11 cellular contexts compared by ENCODE assay signal in genomic region chr12:93819048-93819491, GRCh38.
DNase-seq lines count a peak whose midpoint lies in the region; ATAC-seq, FAIRE-seq and TF ChIP-seq lines count a peak whose summit lies in the region.
"Had no signal": no experiment of that assay in that cellular context is flagged by ENCODE, and none has a peak within 500 bp of the region (broad histone marks: within the 10 kb centered on the region; RNA-seq: fewer than 3 reads in every experiment).

No MANE protein-coding gene starts in this region.

- intact Hi-C loops in K562 (cut with micrococcal nuclease): no loop called here
- intact Hi-C loops in right cardiac atrium (cut with DNase I): loop anchor here in 2 of 4 donors (10.0 kb wide), 1 partner anchor 76 kb away; no protein-coding TSS in a partner anchor
- intact Hi-C loops in prostate gland (cut with DNase I): loop anchor here (2.0 to 5.0 kb wide), 2 partner anchors 34 to 73 kb away; no protein-coding TSS in a partner anchor

- peaks cover 3 to 14% of the 10 kb centered on the region in 2 experiments; a peak in 2 of 5 replicates for H3K4me1 ChIP-seq in K562 (replicated peaks in 1 of 2; ENCODE audit: control insufficient read depth in 2 of 2, insufficient read depth in 2 of 2, low read length in 2 of 2)
- peaks cover 18% of the 10 kb centered on the region for H3K4me1 ChIP-seq in right cardiac atrium (ENCODE audit: control insufficient read depth, insufficient read depth, low read length)
- H3K4me1 ChIP-seq in prostate gland (replicated peaks): peaks cover 21% of the 10 kb centered on the region

- FAIRE-seq in K562 (lab: Jason Lieb, UNC): no peak

- H3K9ac ChIP-seq in K562 (ENCODE audit: insufficient read depth in 1 of 2, low read depth in 2 of 2, low read length in 2 of 2): no peak overlapping the region

- CTCF ChIA-PET in K562 (lab: Yijun Ruan, JAX; ENCODE audit: low intra/inter-chr PET ratio): no interaction called here

- WGBS in K562 (ENCODE audit: insufficient coverage, low coverage, missing lambda C conversion rate): 65% methylated on average over 4 of the region's 4 CpGs
- 32% methylated on average over 4 of the region's 4 CpGs for WGBS in right cardiac atrium
- 29% methylated on average over 4 of the region's 4 CpGs for WGBS in prostate gland

- no peak overlapping the region for H3K4me2 ChIP-seq in K562 (ENCODE audit: insufficient read depth, low read length)

- H3K27me3 ChIP-seq in K562 (ENCODE audit: control insufficient read depth in 2 of 2, insufficient read depth in 2 of 2, low read length in 2 of 2): no peaks in the 10 kb centered on the region
- H3K27me3 ChIP-seq in right cardiac atrium (ENCODE audit: control insufficient read depth, insufficient read depth): no peaks in the 10 kb centered on the region
- no peaks in the 10 kb centered on the region for H3K27me3 ChIP-seq in prostate gland (replicated peaks; ENCODE audit: insufficient read depth)

- H3K36me3 ChIP-seq in K562 (ENCODE audit: control insufficient read depth, insufficient read depth, low read length) (peaks cover 5% of the 10 kb centered on the region; the same call in 1 of the 3 replicates), prostate gland (no peaks in the 10 kb centered on the region)

- H3K27ac ChIP-seq in K562 (ENCODE audit: extremely low read depth, low read depth, low read length) (no peak overlapping the region), right cardiac atrium (ENCODE audit: low read length) (peak overlapping the region; percentile 90), prostate gland (peak overlapping the region; percentile 67 to 96)

- H3K79me2 ChIP-seq in K562 (ENCODE audit: control insufficient read depth, insufficient read depth, low read length): no peaks in the 10 kb centered on the region

- TF ChIP-seq CTCF in K562 (IDR thresholded peaks at IDR 0.05 in 2 of 3, conservative IDR thresholded peaks at IDR 0.05 in 1 of 3; ENCODE audit: insufficient read depth in 2 of 3, low read depth in 1 of 3, low read length in 3 of 3): no peak
- TF ChIP-seq CTCF in prostate gland (IDR thresholded peaks at IDR 0.05): no peak

- ATAC-seq in K562 (0 out of 3 replicates have a peak, but pooled peaks have one; percentile 17), right cardiac atrium (peak; percentile 91 to 93), GM18858 (IDR thresholded peaks at IDR 0.05; ENCODE audit: unreplicated experiment) (no peak), GM18520 (IDR thresholded peaks at IDR 0.05; ENCODE audit: unreplicated experiment) (no peak), GM21360 (IDR thresholded peaks at IDR 0.05; ENCODE audit: unreplicated experiment) (no peak)
- ATAC-seq: stimulated activated naive CD8-positive, alpha-beta T cell treated with anti-CD3 and anti-CD28 coated beads, Interleukin-15, Interleukin-2, amounts not matched to agents 100 U/mL and 50 U/mL, for 24 hours had no signal

- in situ Hi-C loops in K562 (cut with MboI): no loop called here

- POLR2A ChIA-PET in K562 (lab: Yijun Ruan, JAX): interaction anchor here (0.9 to 1.5 kb wide), 5 partner anchors 8 to 34 kb away, joined by 3 to 5 read pairs (median 4); no protein-coding TSS in a partner anchor

- no peaks in the 10 kb centered on the region for H4K20me1 ChIP-seq in K562 (replicated peaks; ENCODE audit: control insufficient read depth, insufficient read depth, low read length)

- TF ChIP-seq RAD21 in K562 (CRISPR knock-in tag; conservative IDR thresholded peaks at IDR 0.05 in 1 of 2, IDR thresholded peaks at IDR 0.05 in 1 of 2): no peak

- TF ChIP-seq EP300 in K562 (IDR thresholded peaks at IDR 0.05; ENCODE audit: low read length): no peak

- BruUV-seq in K562 (replicated peaks; lab: Mats Ljungman, UMichigan): no TSS peak

- no peak for TF ChIP-seq POLR2A in K562 (conservative IDR thresholded peaks at IDR 0.05)
- no peak for TF ChIP-seq POLR2A in prostate gland (IDR thresholded peaks at IDR 0.05)

- H3K9me3 ChIP-seq in K562 (replicated peaks; ENCODE audit: control insufficient read depth, insufficient read depth, low read depth, low read length): no peaks in the 10 kb centered on the region
- no peaks in the 10 kb centered on the region for H3K9me3 ChIP-seq in right cardiac atrium (ENCODE audit: control insufficient read depth, low read length)
- no peaks in the 10 kb centered on the region for H3K9me3 ChIP-seq in prostate gland

- H2AFZ ChIP-seq in K562 (ENCODE audit: low read depth, low read length): no peak overlapping the region

- H3K4me3 ChIP-seq in K562: no peak overlapping the region
- no peak overlapping the region for H3K4me3 ChIP-seq in right cardiac atrium (ENCODE audit: low read length)
- H3K4me3 ChIP-seq in prostate gland: no peak overlapping the region

- peak; percentile 88 for DNase-seq in Ammon's horn (ENCODE audit: low spot score)
- no peak for DNase-seq in K562 (ENCODE audit: extremely low read depth in 1 of 4, low spot score in 3 of 4)
- peak; percentile 82 to 89 (median 83) for DNase-seq in right cardiac atrium
- DNase-seq in prostate gland (ENCODE audit: low spot score): peak; percentile 73
- DNase-seq in NCI-H2227 treated with DMSO at 0.1 percent for 48 hours (lab: John Stamatoyannopoulos, UW): no peak
- DNase-seq: CD4-positive, alpha-beta memory T cell; Karpas-422; stimulated activated naive CD8-positive, alpha-beta T cell treated with anti-CD3 and anti-CD28 coated beads, Interleukin-15, Interleukin-2, amounts not matched to agents 100 U/mL and 50 U/mL, for 24 hours had no signal

- H3K9me1 ChIP-seq in K562 (ENCODE audit: control insufficient read depth, insufficient read depth, low read length): no peaks in the 10 kb centered on the region

TF ChIP-seq in K562, 482 proteins besides CTCF, POLR2A, EP300 and RAD21:
- TF ChIP-seq YBX1 (IDR thresholded peaks at IDR 0.05): no peak
- TF ChIP-seq FOSL1 (tag; conservative IDR thresholded peaks at IDR 0.05): 0 out of 2 replicates have a peak, but pooled peaks have one; percentile 27
- no peak for TF ChIP-seq ADNP (tag; IDR thresholded peaks at IDR 0.05)
TF ChIP-seq in K562: peak in this region for 1.

Comparison
In these comparisons a context has a peak if more than half of its experiments do, and no peak if none do; other contexts are left out.
1. DNase-seq: peak in Ammon's horn (single experiment), right cardiac atrium (3 of 3) and prostate gland (single experiment); none in K562 (0 of 4) and NCI-H2227 treated with DMSO at 0.1 percent for 48 hours (single experiment).
2. ATAC-seq: peak in K562 (single experiment) and right cardiac atrium (2 of 2); none in GM18858 (single experiment), GM18520 (single experiment) and GM21360 (single experiment).